Comparison of ENCODE assay signal across 16 cellular contexts in genomic region chr19:45334881-45335280, GRCh38. TPM values are rescaled to one million over a fixed set of nuclear protein-coding genes. Genes with fewer than 3 reads are reported as not detected.
"Had no signal": no experiment of that assay in that cellular context is flagged by ENCODE, and none has a peak within 500 bp of the region (broad histone marks: within the 10 kb centered on the region; RNA-seq: fewer than 3 reads in every experiment).

No MANE protein-coding gene starts in this region.

RNA-seq across cellular contexts. Expression of gene KLC3, which starts 5.7 kb away (rescaled TPM):
- total RNA-seq: left colon; left lobe of liver; left ventricle myocardium inferior; left ventricle myocardium superior; mesenteric fat pad; mucosa of descending colon; myocyte; naive thymus-derived CD4-positive, alpha-beta T cell had no signal
- polyA plus RNA-seq: immature natural killer cell had no signal

RNA-seq across cellular contexts. Expression of gene CKM, which starts 12.2 kb away (rescaled TPM):
- total RNA-seq: kidney; kidney epithelial cell; left lobe of liver; mammary epithelial cell; mesenteric fat pad; mesothelial cell of epicardium; mononuclear cell; mucosa of gallbladder; naive thymus-derived CD4-positive, alpha-beta T cell had no signal
- polyA plus RNA-seq: immature natural killer cell; keratinocyte; mammary epithelial cell; naive thymus-derived CD4-positive, alpha-beta T cell had no signal
